Comparison of ENCODE assay signal across 1 cellular context in genomic region chr17:68247445-68248198, GRCh38.
A peak's percentile ranks its signal among the peaks of the same experiment; 100 is the strongest.
TF ChIP-seq lines count a peak whose summit lies in the region.

A gene with protein sequence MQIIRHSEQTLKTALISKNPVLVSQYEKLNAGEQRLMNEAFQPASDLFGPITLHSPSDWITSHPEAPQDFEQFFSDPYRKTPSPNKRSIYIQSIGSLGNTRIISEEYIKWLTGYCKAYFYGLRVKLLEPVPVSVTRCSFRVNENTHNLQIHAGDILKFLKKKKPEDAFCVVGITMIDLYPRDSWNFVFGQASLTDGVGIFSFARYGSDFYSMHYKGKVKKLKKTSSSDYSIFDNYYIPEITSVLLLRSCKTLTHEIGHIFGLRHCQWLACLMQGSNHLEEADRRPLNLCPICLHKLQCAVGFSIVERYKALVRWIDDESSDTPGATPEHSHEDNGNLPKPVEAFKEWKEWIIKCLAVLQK (plus strand): TSS chr17:68248043. CDS start chr17:68250188, 2,145 bp downstream.

TF ChIP-seq in GM23338, 12 proteins besides CTCF, POLR2A, EP300 and RAD21 (continued from another document):
- TF ChIP-seq ZNF462 (CRISPR knock-in tag; IDR thresholded peaks at IDR 0.05), result no peak
- TF ChIP-seq ZNF114 (CRISPR knock-in tag; IDR thresholded peaks at IDR 0.05), result no peak
- peak; percentile 93 for TF ChIP-seq POLR2AphosphoS5 (IDR thresholded peaks at IDR 0.05; ENCODE audit: low read depth)
